17 cellular contexts compared by ENCODE assay signal in genomic region chr16:69039333-69039941, GRCh38.
DNase-seq lines count a peak whose midpoint lies in the region; ATAC-seq, FAIRE-seq and TF ChIP-seq lines count a peak whose summit lies in the region.
"Had no signal": no experiment of that assay in that cellular context is flagged by ENCODE, and none has a peak within 500 bp of the region (broad histone marks: within the 10 kb centered on the region; RNA-seq: fewer than 3 reads in every experiment).

No MANE protein-coding gene starts in this region.

- DNase-seq in A549 (ENCODE audit: low read depth in 1 of 2, low spot score in 1 of 2): no peak
- DNase-seq in IMR-90: peak; percentile 45
- no peak for DNase-seq in mammary epithelial cell
- peak; percentile 47 for DNase-seq in foreskin melanocyte
- no peak for DNase-seq in NCI-H2196 (lab: John Stamatoyannopoulos, UW; ENCODE audit: unreplicated experiment)
- no peak for DNase-seq in DMS 273 (lab: John Stamatoyannopoulos, UW; ENCODE audit: unreplicated experiment)
- no peak for DNase-seq in SK-N-SH
- DNase-seq: activated CD4-positive, alpha-beta T cell treated with anti-CD3 and anti-CD28 coated beads, Interleukin-2, amount 10 ng/mL, durations not matched to agents 24 days and 14 days; activated naive CD4-positive, alpha-beta T cell; CD8-positive, alpha-beta memory T cell; midbrain; NCI-H187; NCI-H446; SJCRH30; stimulated activated naive B cell treated with anti-CD40 and anti-IgM and Interleukin-4, amounts not matched to agents 10 μg/mL and 1 μg/mL and 100 μg/mL, for 72 hours had no signal

- H2AK9ac ChIP-seq in IMR-90 (replicated peaks; ENCODE audit: low read depth, low read length, poor library complexity): no peak overlapping the region

- H4K91ac ChIP-seq in IMR-90 (ENCODE audit: insufficient read depth, low read depth, low read length): no peak overlapping the region

- TF ChIP-seq RAD21 in A549 (conservative IDR thresholded peaks at IDR 0.05 in 1 of 2, IDR thresholded peaks at IDR 0.05 in 1 of 2): no peak
- TF ChIP-seq RAD21 in IMR-90 (IDR thresholded peaks at IDR 0.05; ENCODE audit: low read length): no peak
- TF ChIP-seq RAD21 in SK-N-SH (IDR thresholded peaks at IDR 0.05; ENCODE audit: low read length): no peak

- peak overlapping the region; percentile 60 to 74 for H3K27ac ChIP-seq in A549
- H3K27ac ChIP-seq in IMR-90 (ENCODE audit: insufficient read depth, low read length): no peak overlapping the region
- peak overlapping the region; percentile 50 for H3K27ac ChIP-seq in mammary epithelial cell (ENCODE audit: insufficient read depth, low read depth, low read length)
- H3K27ac ChIP-seq in SK-N-SH (ENCODE audit: low read depth in 2 of 2, low read length in 1 of 2): peak overlapping the region in 1 of 2 experiments; percentile 14; a peak in 1 of 4 replicates
- H3K27ac ChIP-seq: neural progenitor cell, SJCRH30 had no signal

- ATAC-seq in A549 (no peak), IMR-90 (ENCODE audit: low read depth) (no peak), GM19324 (IDR thresholded peaks at IDR 0.05; ENCODE audit: low FRiP score, unreplicated experiment) (no peak)
- ATAC-seq: stimulated activated naive B cell treated with anti-CD40 and anti-IgM and Interleukin-4, amounts not matched to agents 10 μg/mL and 1 μg/mL and 100 μg/mL, for 72 hours had no signal

- intact Hi-C loops in IMR-90 (cut with micrococcal nuclease) (no loop called here), mammary epithelial cell (cut with micrococcal nuclease) (no loop called here)

- TF ChIP-seq CTCF in A549 (IDR thresholded peaks at IDR 0.05) (no peak), IMR-90 (conservative IDR thresholded peaks at IDR 0.05; ENCODE audit: low read depth, low read length) (no peak), mammary epithelial cell (conservative IDR thresholded peaks at IDR 0.05 in 1 of 2, IDR thresholded peaks at IDR 0.05 in 1 of 2; ENCODE audit: extremely low read depth in 1 of 2, insufficient read depth in 1 of 2, low read depth in 1 of 2, low read length in 2 of 2) (no peak), SK-N-SH (IDR thresholded peaks at IDR 0.05) (no peak)

- H3K9ac ChIP-seq in IMR-90 (ENCODE audit: low read depth, low read length) (no peak overlapping the region), mammary epithelial cell (ENCODE audit: insufficient read depth, low read length) (no peak overlapping the region), SK-N-SH (no peak overlapping the region)
- H3K9ac ChIP-seq: neural progenitor cell had no signal

- H3K4me1 ChIP-seq in A549: peaks cover 16% of the 10 kb centered on the region
- peaks cover 5% of the 10 kb centered on the region for H3K4me1 ChIP-seq in IMR-90 (ENCODE audit: control insufficient read depth, insufficient read depth, low read length)
- peaks cover 21% of the 10 kb centered on the region for H3K4me1 ChIP-seq in mammary epithelial cell (ENCODE audit: insufficient read depth, low read length)
- H3K4me1 ChIP-seq in SK-N-SH (ENCODE audit: control insufficient read depth in 1 of 2, insufficient read depth in 2 of 2, low read depth in 1 of 2, low read length in 1 of 2): peaks cover 0 to 11% of the 10 kb centered on the region in 2 experiments; a peak in 2 of 4 replicates
- H3K4me1 ChIP-seq: neural progenitor cell, SJCRH30 had no signal

- no peak for TF ChIP-seq EP300 in A549 (IDR thresholded peaks at IDR 0.05)
- TF ChIP-seq EP300 in SK-N-SH (IDR thresholded peaks at IDR 0.05; ENCODE audit: borderline replicate concordance in 1 of 2, low read depth in 1 of 2, low read length in 1 of 2): no peak

- no peak overlapping the region for H2AFZ ChIP-seq in IMR-90 (replicated peaks; ENCODE audit: low read length, poor library complexity)
- no peak overlapping the region for H2AFZ ChIP-seq in mammary epithelial cell (ENCODE audit: low read depth, low read length)
- H2AFZ ChIP-seq in SK-N-SH (ENCODE audit: low read depth): no peak overlapping the region
- H2AFZ ChIP-seq: neural progenitor cell had no signal

- peaks cover 6% of the 10 kb centered on the region for H3K9me1 ChIP-seq in IMR-90 (ENCODE audit: insufficient read depth, low read length)

- no peak overlapping the region; the same call in 1 of the 2 replicates for H3K18ac ChIP-seq in IMR-90 (ENCODE audit: low read depth, low read length)

- H3K9me3 ChIP-seq in A549: peaks cover 12% of the 10 kb centered on the region
- H3K9me3 ChIP-seq in IMR-90 (ENCODE audit: control insufficient read depth, insufficient read depth, low read length): no peaks in the 10 kb centered on the region
- H3K9me3 ChIP-seq in mammary epithelial cell (replicated peaks; ENCODE audit: insufficient read depth, low read length): peaks cover 11% of the 10 kb centered on the region
- no peaks in the 10 kb centered on the region for H3K9me3 ChIP-seq in SK-N-SH
- H3K9me3 ChIP-seq: SJCRH30 had no signal

- CTCF ChIA-PET in A549 (lab: Yijun Ruan, JAX) (interaction anchor here (0.6 to 1.8 kb wide), 4 partner anchors 26 to 265 kb away, joined by 3 to 6 read pairs (median 4); no protein-coding TSS in a partner anchor), IMR-90 (lab: Yijun Ruan, JAX) (interaction anchor here (0.6 kb wide), 1 partner anchor 58 kb away, joined by 3 read pairs; no protein-coding TSS in a partner anchor), mammary epithelial cell (lab: Charles Lee; ENCODE audit: low non-redundant PET) (no interaction called here), SK-N-SH (lab: Yijun Ruan, JAX) (no interaction called here)

- H2BK15ac ChIP-seq in IMR-90 (ENCODE audit: low read depth, low read length): no peak overlapping the region

- BruUV-seq in IMR-90 (replicated peaks; lab: Mats Ljungman, UMichigan) (no TSS peak), mammary epithelial cell (replicated peaks; lab: Mats Ljungman, UMichigan) (no TSS peak)

- no peak overlapping the region for H2BK5ac ChIP-seq in IMR-90 (ENCODE audit: low read depth, low read length, poor library complexity, severe bottlenecking)

- no peak overlapping the region for H3K56ac ChIP-seq in IMR-90 (ENCODE audit: extremely low read depth, insufficient read depth, low read length)

- H2AK5ac ChIP-seq in IMR-90 (ENCODE audit: low read depth, low read length): no peak overlapping the region

- H3F3A ChIP-seq in SK-N-SH (replicated peaks; ENCODE audit: insufficient read depth): no peaks in the 10 kb centered on the region

- H3K4me3 ChIP-seq in A549: no peak overlapping the region
- H3K4me3 ChIP-seq in IMR-90 (ENCODE audit: insufficient read depth, low read depth, low read length): no peak overlapping the region
- no peak overlapping the region for H3K4me3 ChIP-seq in mammary epithelial cell (replicated peaks in 1 of 3; ENCODE audit: insufficient read depth in 1 of 3, low read depth in 2 of 3, low read length in 3 of 3)
- no peak overlapping the region for H3K4me3 ChIP-seq in SK-N-SH (ENCODE audit: low read depth in 2 of 2, low read length in 1 of 2)
- H3K4me3 ChIP-seq: neural progenitor cell, SJCRH30 had no signal

- TF ChIP-seq POLR2A in A549 (IDR thresholded peaks at IDR 0.05; ENCODE audit: low read length) (no peak), IMR-90 (IDR thresholded peaks at IDR 0.05; ENCODE audit: low read depth, low read length) (no peak)

- no peak overlapping the region for H2BK20ac ChIP-seq in IMR-90 (ENCODE audit: low read depth, low read length)

- in situ Hi-C loops in IMR-90 (cut with MboI; ENCODE audit: low sequenced_read_pairs) (no loop called here), mammary epithelial cell (cut with MboI; ENCODE audit: low sequenced_read_pairs in 2 of 2) (no loop called here)

- H3K36me3 ChIP-seq in IMR-90 (ENCODE audit: control insufficient read depth, insufficient read depth, low read length) (peaks cover 3% of the 10 kb centered on the region), mammary epithelial cell (ENCODE audit: insufficient read depth, low read length) (peaks cover 6% of the 10 kb centered on the region), SK-N-SH (replicated peaks in 1 of 2; ENCODE audit: control insufficient read depth in 1 of 2, insufficient read depth in 2 of 2, low read length in 1 of 2) (peaks cover 7 to 13% of the 10 kb centered on the region in 2 experiments)
- H3K36me3 ChIP-seq: neural progenitor cell, SJCRH30 had no signal

- H3K9me2 ChIP-seq in SK-N-SH: no peaks in the 10 kb centered on the region

- WGBS in A549 (ENCODE audit: missing lambda C conversion rate): 91% methylated on average over 4 of the region's 4 CpGs
- 100% methylated on average over 1 of the region's 4 CpGs; no CpG with 5 or more reads in 1 of the 2 experiments for WGBS in IMR-90 (ENCODE audit: extremely low coverage in 2 of 2, insufficient read length in 1 of 2), 2 experiments
- 87% methylated on average over 4 of the region's 4 CpGs for WGBS in mammary epithelial cell (ENCODE audit: low coverage, missing lambda C conversion rate)
- WGBS in SK-N-SH (ENCODE audit: low lambda C conversion rate): 90% methylated on average over 4 of the region's 4 CpGs

- no peak overlapping the region for H3K23ac ChIP-seq in IMR-90 (ENCODE audit: low read depth, low read length)

- no peak overlapping the region; the same call in 1 of the 2 replicates for H3K14ac ChIP-seq in IMR-90 (replicated peaks; ENCODE audit: low read depth, low read length)

- no peak overlapping the region for H4K5ac ChIP-seq in IMR-90 (ENCODE audit: low read depth, low read length)

- H3K4ac ChIP-seq in IMR-90 (ENCODE audit: low read depth, low read length): no peak overlapping the region

- dilution Hi-C loops in IMR-90 (cut with HindIII; ENCODE audit: low sequenced_read_pairs, unreplicated experiment): no loop called here
- dilution Hi-C loops in mammary epithelial cell (cut with HindIII; ENCODE audit: low sequenced_read_pairs): loop anchor here (10.0 kb wide), 1 partner anchor 205 kb away; no protein-coding TSS in a partner anchor

- H4K20me1 ChIP-seq in IMR-90 (ENCODE audit: insufficient read depth, low read length) (no peaks in the 10 kb centered on the region), mammary epithelial cell (ENCODE audit: insufficient read depth, low read length) (no peaks in the 10 kb centered on the region), SK-N-SH (ENCODE audit: insufficient read depth) (no peaks in the 10 kb centered on the region)

- POLR2A ChIA-PET in A549 (lab: Yijun Ruan, JAX) (no interaction called here), IMR-90 (lab: Charles Lee; ENCODE audit: unreplicated experiment) (no interaction called here), SK-N-SH (lab: Yijun Ruan, JAX) (no interaction called here)

- H3K27me3 ChIP-seq in IMR-90 (ENCODE audit: control insufficient read depth, insufficient read depth, low read length): no peaks in the 10 kb centered on the region
- no peaks in the 10 kb centered on the region for H3K27me3 ChIP-seq in mammary epithelial cell (ENCODE audit: insufficient read depth, low read length)
- H3K27me3 ChIP-seq in SK-N-SH (ENCODE audit: insufficient read depth): no peaks in the 10 kb centered on the region
- H3K27me3 ChIP-seq: neural progenitor cell, SJCRH30 had no signal

- H3K4me2 ChIP-seq in A549 (peak overlapping the region; percentile 46), IMR-90 (ENCODE audit: low read depth, low read length) (no peak overlapping the region), mammary epithelial cell (ENCODE audit: insufficient read depth, low read depth, low read length) (no peak overlapping the region), SK-N-SH (no peak overlapping the region)
- H3K4me2 ChIP-seq: neural progenitor cell had no signal

- H2BK120ac ChIP-seq in IMR-90 (ENCODE audit: low read depth, low read length): no peak overlapping the region

- H4K8ac ChIP-seq in IMR-90 (ENCODE audit: low read depth in 2 of 2, low read length in 2 of 2): no peak overlapping the region

- H3K79me1 ChIP-seq in IMR-90 (ENCODE audit: low read depth in 1 of 2, low read length in 2 of 2): no peaks in the 10 kb centered on the region

- FAIRE-seq in A549 (lab: Jason Lieb, UNC): no peak

- H3K79me2 ChIP-seq in mammary epithelial cell (ENCODE audit: insufficient read depth, low read length): no peaks in the 10 kb centered on the region
- no peaks in the 10 kb centered on the region for H3K79me2 ChIP-seq in SK-N-SH (ENCODE audit: insufficient read depth)

Comparison
In these comparisons a context has a peak if more than half of its experiments do, and no peak if none do; other contexts are left out.
1. DNase-seq: peak in IMR-90 (single experiment) and foreskin melanocyte (single experiment); none in A549 (0 of 2), mammary epithelial cell (single experiment), NCI-H2196 (single experiment), DMS 273 (single experiment) and SK-N-SH (single experiment).
2. CTCF ChIA-PET loops: an anchor here in A549 (0.6 to 1.8 kb wide) and IMR-90 (0.6 kb wide); none called in mammary epithelial cell and SK-N-SH.